ENCODE assay signal across 8 cellular contexts in genomic region chr11:65546217-65546958, GRCh38. TPM values are rescaled to one million over a fixed set of nuclear protein-coding genes. Genes with fewer than 3 reads are reported as not detected.
A peak's percentile ranks its signal among the peaks of the same experiment; 100 is the strongest.
DNase-seq lines count a peak whose midpoint lies in the region; ATAC-seq and TF ChIP-seq lines count a peak whose summit lies in the region.

No MANE protein-coding gene starts in this region.

- H3K36me3 ChIP-seq in effector memory CD4-positive, alpha-beta T cell (ENCODE audit: control insufficient read depth, insufficient read depth, low read length), result peaks cover 6% of the 10 kb centered on the region
- peaks cover 0 to 66% (median 32%) of the 10 kb centered on the region in 4 donors for H3K36me3 ChIP-seq in stomach

- no peaks in the 10 kb centered on the region for H3K9me3 ChIP-seq in effector memory CD4-positive, alpha-beta T cell (ENCODE audit: control insufficient read depth, low read length)
- no peaks in the 10 kb centered on the region for H3K9me3 ChIP-seq in stomach

- WGBS in stomach, 5 donors, result 11 to 37% (median 14%) methylated on average over 20 to 64 of the region's 64 CpGs

- peak; percentile 66 for ATAC-seq in GM18907 (IDR thresholded peaks at IDR 0.05; ENCODE audit: unreplicated experiment)
- peak; percentile 53 for ATAC-seq in HG03064 (IDR thresholded peaks at IDR 0.05; ENCODE audit: low read depth, unreplicated experiment)
- peak; percentile 95 to 98 for ATAC-seq in natural killer cell treated with Interleukin-12 subunit alpha and Interleukin-12 subunit beta and Interleukin-15 and Interleukin-18, amount 100 ng/mL, for 72 hours
- no peak for ATAC-seq in GM18520 (IDR thresholded peaks at IDR 0.05; ENCODE audit: unreplicated experiment)

- peak overlapping the region; percentile 46 to 88 for H3K27ac Mint-ChIP-seq in natural killer cell treated with Interleukin-12 subunit alpha and Interleukin-12 subunit beta and Interleukin-15 and Interleukin-18, amount 100 ng/mL, for 72 hours

- TF ChIP-seq CTCF in stomach (IDR thresholded peaks at IDR 0.05), result no peak

- no peak for TF ChIP-seq EP300 in stomach (IDR thresholded peaks at IDR 0.05)

- peak; percentile 66 for DNase-seq in NCI-H226
- DNase-seq in activated CD4-positive, alpha-beta T cell treated with anti-CD3 and anti-CD28 coated beads, Interleukin-2, amount 50 U/mL, for 4 hours, result peak; percentile 98 to 99
- peak; percentile 97 to 99 (median 97) for DNase-seq in effector memory CD4-positive, alpha-beta T cell
- peak; percentile 98 for DNase-seq in natural killer cell treated with Interleukin-12 subunit alpha and Interleukin-12 subunit beta and Interleukin-15 and Interleukin-18, amount 100 ng/mL, for 72 hours (ENCODE audit: low spot score)
- DNase-seq in stomach, result peak; percentile 98

- H3K4me1 Mint-ChIP-seq in natural killer cell treated with Interleukin-12 subunit alpha and Interleukin-12 subunit beta and Interleukin-15 and Interleukin-18, amount 100 ng/mL, for 72 hours (ENCODE audit: low read depth in 2 of 2), result peaks cover 32 to 52% of the 10 kb centered on the region in 2 donors

- TF ChIP-seq POLR2A in stomach (IDR thresholded peaks at IDR 0.05), result no peak

- no peaks in the 10 kb centered on the region for H3K36me3 Mint-ChIP-seq in natural killer cell treated with Interleukin-12 subunit alpha and Interleukin-12 subunit beta and Interleukin-15 and Interleukin-18, amount 100 ng/mL, for 72 hours

- no peaks in the 10 kb centered on the region for H3K27me3 ChIP-seq in effector memory CD4-positive, alpha-beta T cell (replicated peaks; ENCODE audit: control insufficient read depth, insufficient read depth, low read length, poor library complexity, severe bottlenecking)
- H3K27me3 ChIP-seq in stomach, result no peaks in the 10 kb centered on the region

- no peaks in the 10 kb centered on the region for H3K9me3 Mint-ChIP-seq in natural killer cell treated with Interleukin-12 subunit alpha and Interleukin-12 subunit beta and Interleukin-15 and Interleukin-18, amount 100 ng/mL, for 72 hours

- intact Hi-C loops in stomach (cut with DNase I; ENCODE audit: low total_unique reads), result no loop called here

- peak overlapping the region; percentile 58 for H3K4me3 Mint-ChIP-seq in natural killer cell treated with Interleukin-12 subunit alpha and Interleukin-12 subunit beta and Interleukin-15 and Interleukin-18, amount 100 ng/mL, for 72 hours

- H3K4me1 ChIP-seq in effector memory CD4-positive, alpha-beta T cell (ENCODE audit: control insufficient read depth, insufficient read depth, low read length, poor library complexity, severe bottlenecking), result peaks cover 17% of the 10 kb centered on the region
- H3K4me1 ChIP-seq in stomach, result peaks cover 17 to 40% (median 37%) of the 10 kb centered on the region in 4 donors

- H3K27me3 Mint-ChIP-seq in natural killer cell treated with Interleukin-12 subunit alpha and Interleukin-12 subunit beta and Interleukin-15 and Interleukin-18, amount 100 ng/mL, for 72 hours, result no peaks in the 10 kb centered on the region

- peak overlapping the region; percentile 31 for H3K4me3 ChIP-seq in effector memory CD4-positive, alpha-beta T cell (ENCODE audit: insufficient read depth, low read depth, low read length, poor library complexity, severe bottlenecking)
- H3K4me3 ChIP-seq in stomach, result peak overlapping the region; percentile 32 to 61 (median 42)

- H3K27ac ChIP-seq in effector memory CD4-positive, alpha-beta T cell (ENCODE audit: insufficient read depth, low read length, poor library complexity, severe bottlenecking), result peak overlapping the region; percentile 71
- peak overlapping the region; percentile 77 to 85 (median 81) for H3K27ac ChIP-seq in stomach

RNA-seq across cellular contexts. Expression of gene LTBP3, which starts 11.8 kb away (rescaled TPM):
- total RNA-seq in natural killer cell treated with Interleukin-12 subunit alpha and Interleukin-12 subunit beta and Interleukin-15 and Interleukin-18, amount 100 ng/mL, for 72 hours, result 10 to 100 TPM; 42.3 to 60.2 TPM
- 100 to 1,000 TPM in 4 of 5 donors, 10 to 100 TPM in 1; 35.1 to 452 (median 117) TPM for total RNA-seq in stomach
- 10 to 100 TPM; 26.9 to 58.2 (median 28.7) TPM for polyA plus RNA-seq in stomach

RNA-seq across cellular contexts. Expression of gene SCYL1, which starts 21.5 kb away (rescaled TPM):
- 100 to 1,000 TPM in 1 of 2 donors, 10 to 100 TPM in 1; 84.5 to 112 TPM for total RNA-seq in natural killer cell treated with Interleukin-12 subunit alpha and Interleukin-12 subunit beta and Interleukin-15 and Interleukin-18, amount 100 ng/mL, for 72 hours
- 10 to 100 TPM in 4 of 5 donors, 1 to 10 TPM in 1; 3.5 to 89.0 (median 65.2) TPM for total RNA-seq in stomach
- 10 to 100 TPM; 65.8 to 94.8 (median 86.1) TPM for polyA plus RNA-seq in stomach

RNA-seq across cellular contexts. Expression of gene ZNRD2, which starts 23.9 kb away (rescaled TPM):
- 10 to 100 TPM; 55.8 to 89.3 TPM for total RNA-seq in natural killer cell treated with Interleukin-12 subunit alpha and Interleukin-12 subunit beta and Interleukin-15 and Interleukin-18, amount 100 ng/mL, for 72 hours
- 10 to 100 TPM; 17.7 to 99.1 (median 51.9) TPM for total RNA-seq in stomach
- 10 to 100 TPM; 49.6 to 56.6 (median 51.8) TPM for polyA plus RNA-seq in stomach

RNA-seq across cellular contexts. Expression of gene FAM89B, which starts 25.9 kb away (rescaled TPM):
- 10 to 100 TPM; 38.0 to 71.5 TPM for total RNA-seq in natural killer cell treated with Interleukin-12 subunit alpha and Interleukin-12 subunit beta and Interleukin-15 and Interleukin-18, amount 100 ng/mL, for 72 hours
- 10 to 100 TPM in 4 of 5 donors, 1 to 10 TPM in 1; 3.9 to 57.8 (median 48.1) TPM for total RNA-seq in stomach
- 10 to 100 TPM; 63.4 to 68.2 (median 65.1) TPM for polyA plus RNA-seq in stomach

RNA-seq across cellular contexts. Expression of gene EHBP1L1, which starts 29.5 kb away (rescaled TPM):
- 100 to 1,000 TPM; 156 to 188 TPM for total RNA-seq in natural killer cell treated with Interleukin-12 subunit alpha and Interleukin-12 subunit beta and Interleukin-15 and Interleukin-18, amount 100 ng/mL, for 72 hours
- total RNA-seq in stomach, result 100 to 1,000 TPM in 4 of 5 donors, 10 to 100 TPM in 1; 43.0 to 200 (median 126) TPM
- polyA plus RNA-seq in stomach, result 10 to 100 TPM; 28.0 to 67.6 (median 49.2) TPM
